Comparison of ENCODE assay signal across 35 cellular contexts in genomic region chr5:126881821-126882220, GRCh38.
"Had no signal": no experiment of that assay in that cellular context is flagged by ENCODE, and none has a peak within 500 bp of the region (broad histone marks: within the 10 kb centered on the region; RNA-seq: fewer than 3 reads in every experiment).

No MANE protein-coding gene starts in this region.

- DNase-seq: Kasumi-1, MG63, MM.1S, MV-4-11, NCI-H1048, NCI-H1092, NCI-H1092 treated with DMSO at 0.1 percent for 48 hours, NCI-H1105, NCI-H1105 treated with DMSO at 0.1 percent for 48 hours, NCI-H1417, NCI-H1417 treated with DMSO at 0.1 percent for 48 hours, NCI-H1436, NCI-H1436 treated with DMSO at 0.1 percent for 48 hours, NCI-H146, NCI-H1694, NCI-H1694 treated with DMSO at 0.1 percent for 48 hours, NCI-H187, NCI-H187 treated with DMSO at 0.1 percent for 48 hours, NCI-H1930, NCI-H2029, NCI-H2029 treated with DMSO at 0.1 percent for 48 hours, NCI-H2081, NCI-H2081 treated with DMSO at 0.1 percent for 48 hours, NCI-H2107, NCI-H2171, NCI-H2171 treated with DMSO at 0.1 percent for 48 hours, NCI-H2227 treated with DMSO at 0.1 percent for 48 hours, NCI-H226, NCI-H345, NCI-H446, NCI-H446 treated with DMSO at 0.1 percent for 48 hours, NCI-H510A, NCI-H510A treated with DMSO at 0.1 percent for 48 hours, NCI-H524, NCI-H524 treated with DMSO at 0.1 percent for 48 hours had no signal

- H3K27me3 ChIP-seq: MG63 had no signal

- H3K9me3 ChIP-seq: MG63 had no signal

- H3K36me3 ChIP-seq: MG63 had no signal

- H3K4me3 ChIP-seq: MG63 had no signal
